Comparison of ENCODE assay signal across 8 cellular contexts in genomic region chr15:43370310-43370974, GRCh38. TPM values are rescaled to one million over a fixed set of nuclear protein-coding genes. Genes with fewer than 3 reads are reported as not detected.
DNase-seq lines count a peak whose midpoint lies in the region; ATAC-seq, FAIRE-seq and TF ChIP-seq lines count a peak whose summit lies in the region.

No MANE protein-coding gene starts in this region.

- peak overlapping the region; percentile 92 to 97 (median 95) for H3K4me3 Mint-ChIP-seq in CD4-positive, CD25-positive, alpha-beta regulatory T cell
- peak overlapping the region; percentile 90 for H3K4me3 Mint-ChIP-seq in activated CD8-positive, alpha-beta T cell treated with anti-CD3 and anti-CD28 coated beads for 36 hours

- peak overlapping the region; percentile 81 for H3K4me3 ChIP-seq in CD4-positive, CD25-positive, alpha-beta regulatory T cell (ENCODE audit: low read depth, low read length)
- peak overlapping the region; percentile 55 to 88 (median 73) for H3K4me3 ChIP-seq in pancreas

- no peak for DNase-seq in CD4-positive, CD25-positive, alpha-beta regulatory T cell
- peak; percentile 13 for DNase-seq in activated CD8-positive, alpha-beta T cell treated with anti-CD3 and anti-CD28 coated beads for 36 hours
- DNase-seq in globus pallidus (ENCODE audit: low spot score) (peak; percentile 11), pancreas (peak in 2 of 6 donors; percentile 3 to 24), GDM1 (lab: John Stamatoyannopoulos, UW) (no peak), cortex of kidney (lab: John Stamatoyannopoulos, UW) (no peak)

- 0 to 1% methylated on average over 42 to 45 of the region's 45 CpGs for WGBS in pancreas, 2 donors

- peaks cover 21 to 62% (median 49%) of the 10 kb centered on the region in 4 donors for H3K4me1 Mint-ChIP-seq in CD4-positive, CD25-positive, alpha-beta regulatory T cell
- peaks cover 47% of the 10 kb centered on the region for H3K4me1 Mint-ChIP-seq in activated CD8-positive, alpha-beta T cell treated with anti-CD3 and anti-CD28 coated beads for 36 hours (ENCODE audit: low read depth)

- H3K36me3 Mint-ChIP-seq in CD4-positive, CD25-positive, alpha-beta regulatory T cell = peaks cover 38% of the 10 kb centered on the region
- H3K36me3 Mint-ChIP-seq in activated CD8-positive, alpha-beta T cell treated with anti-CD3 and anti-CD28 coated beads for 36 hours (ENCODE audit: low read depth) = peaks cover 55% of the 10 kb centered on the region

- intact Hi-C loops in activated CD8-positive, alpha-beta T cell treated with anti-CD3 and anti-CD28 coated beads for 36 hours (cut with micrococcal nuclease) = no loop called here
- intact Hi-C loops in pancreas (cut with DNase I) = no loop called here

- ATAC-seq in CD4-positive, CD25-positive, alpha-beta regulatory T cell (ENCODE audit: low read depth in 2 of 2) = no peak
- peak; percentile 34 for ATAC-seq in GM19043 (IDR thresholded peaks at IDR 0.05; ENCODE audit: low read depth, unreplicated experiment)
- peak; percentile 26 for ATAC-seq in HG03521 (IDR thresholded peaks at IDR 0.05; ENCODE audit: unreplicated experiment)
- ATAC-seq in activated CD8-positive, alpha-beta T cell treated with anti-CD3 and anti-CD28 coated beads for 36 hours = no peak
- ATAC-seq in pancreas = peak; percentile 47 to 75 (median 60)

- H3K27ac ChIP-seq in CD4-positive, CD25-positive, alpha-beta regulatory T cell (ENCODE audit: insufficient read depth, low read length, poor library complexity, severe bottlenecking) = peak overlapping the region; percentile 58
- H3K27ac ChIP-seq in pancreas = peak overlapping the region; percentile 42 to 73 (median 49)

- no peaks in the 10 kb centered on the region for H3K27me3 ChIP-seq in CD4-positive, CD25-positive, alpha-beta regulatory T cell (ENCODE audit: control insufficient read depth, insufficient read depth, low read length)
- no peaks in the 10 kb centered on the region for H3K27me3 ChIP-seq in pancreas

- H3K4me1 ChIP-seq in CD4-positive, CD25-positive, alpha-beta regulatory T cell (ENCODE audit: control insufficient read depth, insufficient read depth, low read length, poor library complexity, severe bottlenecking) = peaks cover 40% of the 10 kb centered on the region
- H3K4me1 ChIP-seq in pancreas = peaks cover 7 to 17% (median 13%) of the 10 kb centered on the region in 3 donors

- no peaks in the 10 kb centered on the region for H3K27me3 Mint-ChIP-seq in CD4-positive, CD25-positive, alpha-beta regulatory T cell
- H3K27me3 Mint-ChIP-seq in activated CD8-positive, alpha-beta T cell treated with anti-CD3 and anti-CD28 coated beads for 36 hours = no peaks in the 10 kb centered on the region

- no peak for TF ChIP-seq CTCF in activated CD8-positive, alpha-beta T cell treated with anti-CD3 and anti-CD28 coated beads for 36 hours (IDR thresholded peaks at IDR 0.05)
- TF ChIP-seq CTCF in pancreas (IDR thresholded peaks at IDR 0.05) = no peak

- CTCF ChIA-PET in activated CD8-positive, alpha-beta T cell treated with anti-CD3 and anti-CD28 coated beads for 36 hours (lab: Charles Lee) = interaction anchor here (1.0 to 1.8 kb wide), 6 partner anchors 9 to 63 kb away, joined by 3 to 6 read pairs (median 4); partner anchors contain the start of gene LCMT2

- peak overlapping the region; percentile 82 to 96 (median 92) for H3K27ac Mint-ChIP-seq in CD4-positive, CD25-positive, alpha-beta regulatory T cell
- peak overlapping the region; percentile 89 for H3K27ac Mint-ChIP-seq in activated CD8-positive, alpha-beta T cell treated with anti-CD3 and anti-CD28 coated beads for 36 hours

- peaks cover 0 to 2% of the 10 kb centered on the region in 2 experiments for H3K9me3 ChIP-seq in CD4-positive, CD25-positive, alpha-beta regulatory T cell (ENCODE audit: control insufficient read depth in 2 of 2, low read length in 2 of 2)
- no peaks in the 10 kb centered on the region for H3K9me3 ChIP-seq in pancreas

- POLR2A ChIA-PET in activated CD8-positive, alpha-beta T cell treated with anti-CD3 and anti-CD28 coated beads for 36 hours (lab: Charles Lee) = interaction anchor here (0.9 to 2.7 kb wide), 6 partner anchors 9 to 141 kb away, joined by 3 to 9 read pairs (median 6); no protein-coding TSS in a partner anchor

- peaks cover 21% of the 10 kb centered on the region for H3K36me3 ChIP-seq in CD4-positive, CD25-positive, alpha-beta regulatory T cell (ENCODE audit: control insufficient read depth, insufficient read depth, low read length)
- peaks cover 0 to 21% (median 0%) of the 10 kb centered on the region in 3 donors for H3K36me3 ChIP-seq in pancreas

- FAIRE-seq in pancreas (lab: Jason Lieb, UNC) = no peak

- H3K9me3 Mint-ChIP-seq in CD4-positive, CD25-positive, alpha-beta regulatory T cell = peaks cover 0 to 24% (median 9%) of the 10 kb centered on the region in 7 donors
- peaks cover 26% of the 10 kb centered on the region for H3K9me3 Mint-ChIP-seq in activated CD8-positive, alpha-beta T cell treated with anti-CD3 and anti-CD28 coated beads for 36 hours

RNA-seq across cellular contexts. Expression of gene ZSCAN29, which starts 0.4 kb away (rescaled TPM):
- total RNA-seq in CD4-positive, CD25-positive, alpha-beta regulatory T cell = 20.9 TPM
- polyA plus RNA-seq in CD4-positive, CD25-positive, alpha-beta regulatory T cell = 1 to 10 TPM; 5.0 to 7.7 (median 6.1) TPM
- 10 to 100 TPM; 20.9 to 23.8 TPM for total RNA-seq in activated CD8-positive, alpha-beta T cell treated with anti-CD3 and anti-CD28 coated beads for 36 hours
- 10 to 100 TPM; 11.2 to 18.8 (median 13.4) TPM for total RNA-seq in pancreas
- 1 to 10 TPM; 7.0 to 7.8 TPM for polyA plus RNA-seq in pancreas

RNA-seq across cellular contexts. Expression of gene TUBGCP4, which starts 0.5 kb away (rescaled TPM):
- 12.1 TPM for total RNA-seq in CD4-positive, CD25-positive, alpha-beta regulatory T cell
- polyA plus RNA-seq in CD4-positive, CD25-positive, alpha-beta regulatory T cell = 10 to 100 TPM; 10.2 to 12.2 (median 11.1) TPM
- 10 to 100 TPM; 32.9 to 33.4 TPM for total RNA-seq in activated CD8-positive, alpha-beta T cell treated with anti-CD3 and anti-CD28 coated beads for 36 hours
- 10 to 100 TPM in 2 of 6 donors, 1 to 10 TPM in 4; 7.0 to 14.8 (median 9.6) TPM for total RNA-seq in pancreas
- polyA plus RNA-seq in pancreas = 1 to 10 TPM; 4.8 to 4.9 TPM

RNA-seq across cellular contexts. Expression of gene LCMT2, which starts 40.1 kb away (rescaled TPM):
- 9.9 TPM for total RNA-seq in CD4-positive, CD25-positive, alpha-beta regulatory T cell
- polyA plus RNA-seq in CD4-positive, CD25-positive, alpha-beta regulatory T cell = 1 to 10 TPM; 2.9 to 7.9 (median 3.5) TPM
- 1 to 10 TPM; 8.3 to 9.2 TPM for total RNA-seq in activated CD8-positive, alpha-beta T cell treated with anti-CD3 and anti-CD28 coated beads for 36 hours
- 1 to 10 TPM; 1.9 to 5.0 (median 3.9) TPM for total RNA-seq in pancreas
- polyA plus RNA-seq in pancreas = 1 to 10 TPM; 1.7 to 4.4 TPM

Comparison
In these comparisons a context has a peak if more than half of its experiments do, and no peak if none do; other contexts are left out.
1. ATAC-seq: peak in GM19043 (single experiment), HG03521 (single experiment) and pancreas (4 of 4); none in CD4-positive, CD25-positive, alpha-beta regulatory T cell (0 of 2) and activated CD8-positive, alpha-beta T cell treated with anti-CD3 and anti-CD28 coated beads for 36 hours (single experiment).
2. DNase-seq: peak in activated CD8-positive, alpha-beta T cell treated with anti-CD3 and anti-CD28 coated beads for 36 hours (single experiment) and globus pallidus (single experiment); none in CD4-positive, CD25-positive, alpha-beta regulatory T cell (0 of 3), GDM1 (single experiment) and cortex of kidney (single experiment).